8 cellular contexts compared by ENCODE assay signal in genomic region chr7:155644971-155645509, GRCh38. TPM values are rescaled to one million over a fixed set of nuclear protein-coding genes. Genes with fewer than 3 reads are reported as not detected.
DNase-seq lines count a peak whose midpoint lies in the region; ATAC-seq and TF ChIP-seq lines count a peak whose summit lies in the region.

No MANE protein-coding gene starts in this region.

- H3K27ac ChIP-seq in SK-N-SH (ENCODE audit: low read depth in 2 of 2, low read length in 1 of 2) (peak overlapping the region; percentile 80 to 97), smooth muscle cell (ENCODE audit: low read depth) (peak overlapping the region; percentile 97)

- H3K4me1 ChIP-seq in SK-N-SH (ENCODE audit: control insufficient read depth in 1 of 2, insufficient read depth in 2 of 2, low read depth in 1 of 2, low read length in 1 of 2) (peaks cover 12 to 19% of the 10 kb centered on the region in 2 experiments; a peak in 3 of 4 replicates), smooth muscle cell (ENCODE audit: low read depth) (peaks cover 11% of the 10 kb centered on the region)

- H4K20me1 ChIP-seq in SK-N-SH (ENCODE audit: insufficient read depth) (peaks cover 21% of the 10 kb centered on the region), smooth muscle cell (ENCODE audit: low read depth) (peaks cover 44% of the 10 kb centered on the region)

- TF ChIP-seq RAD21 in SK-N-SH (IDR thresholded peaks at IDR 0.05; ENCODE audit: low read length), result no peak

- H3K4me2 ChIP-seq in SK-N-SH (peak overlapping the region; percentile 90), smooth muscle cell (peak overlapping the region; percentile 96)

- TF ChIP-seq EP300 in SK-N-SH (IDR thresholded peaks at IDR 0.05; ENCODE audit: borderline replicate concordance in 1 of 2, low read depth in 1 of 2, low read length in 1 of 2), result no peak

- POLR2A ChIA-PET in SK-N-SH (lab: Yijun Ruan, JAX), result no interaction called here

- H3K27me3 ChIP-seq in SK-N-SH (ENCODE audit: insufficient read depth), result no peaks in the 10 kb centered on the region
- H3K27me3 ChIP-seq in smooth muscle cell (ENCODE audit: low read depth), result no peaks in the 10 kb centered on the region

- CTCF ChIA-PET in SK-N-SH (lab: Yijun Ruan, JAX), result interaction anchor here (1.3 to 1.8 kb wide), 2 partner anchors 11 to 46 kb away, joined by 4 to 6 read pairs; no protein-coding TSS in a partner anchor

- no peaks in the 10 kb centered on the region for H3K9me2 ChIP-seq in SK-N-SH

- H3K9ac ChIP-seq in SK-N-SH (peak overlapping the region; percentile 98), smooth muscle cell (ENCODE audit: low read depth) (peak overlapping the region; percentile 99)

- TF ChIP-seq CTCF in SK-N-SH (IDR thresholded peaks at IDR 0.05) (peak; percentile 26; the same call in 1 of the 2 replicates), astrocyte of the spinal cord (IDR thresholded peaks at IDR 0.05; ENCODE audit: low read depth, low read length) (no peak), smooth muscle cell (IDR thresholded peaks at IDR 0.05; ENCODE audit: borderline replicate concordance, insufficient read depth, poor library complexity, severe bottlenecking) (no peak)

- in situ Hi-C loops in astrocyte of the spinal cord (cut with HindIII; ENCODE audit: low sequenced_read_pairs), result no loop called here

- DNase-seq in COLO668 (lab: John Stamatoyannopoulos, UW; ENCODE audit: unreplicated experiment) (peak; percentile 39), SK-N-SH (peak; percentile 80), astrocyte of the spinal cord (ENCODE audit: low read depth, low spot score) (peak; percentile 28), smooth muscle cell (lab: John Stamatoyannopoulos, UW; ENCODE audit: unreplicated experiment) (no peak), foreskin melanocyte (no peak)

- peaks cover 24% of the 10 kb centered on the region for H3K9me3 ChIP-seq in SK-N-SH
- H3K9me3 ChIP-seq in iPS-18c (ENCODE audit: control insufficient read depth, insufficient read depth, low read length), result no peaks in the 10 kb centered on the region
- H3K9me3 ChIP-seq in smooth muscle cell (replicated peaks; ENCODE audit: low read depth), result peaks cover 5% of the 10 kb centered on the region

- H3K4me3 ChIP-seq in SK-N-SH (ENCODE audit: low read depth in 2 of 2, low read length in 1 of 2), result peak overlapping the region; percentile 71 to 95
- H3K4me3 ChIP-seq in astrocyte of the spinal cord (ENCODE audit: low read depth, low read length), result peak overlapping the region; percentile 62
- H3K4me3 ChIP-seq in iPS-18c (ENCODE audit: insufficient read depth, low read depth, low read length), result peak overlapping the region; percentile 97
- peak overlapping the region; percentile 100 for H3K4me3 ChIP-seq in smooth muscle cell

- H3K79me2 ChIP-seq in SK-N-SH (ENCODE audit: insufficient read depth) (peaks cover 62% of the 10 kb centered on the region), smooth muscle cell (ENCODE audit: low read depth) (peaks cover 55% of the 10 kb centered on the region)

- WGBS in SK-N-SH (ENCODE audit: low lambda C conversion rate), result 1% methylated on average over 21 of the region's 22 CpGs
- WGBS in smooth muscle cell (ENCODE audit: low lambda C conversion rate), result 1% methylated on average over 22 of the region's 22 CpGs

- ATAC-seq in GM19463 (IDR thresholded peaks at IDR 0.05; ENCODE audit: unreplicated experiment) (peak; percentile 29), HG03521 (IDR thresholded peaks at IDR 0.05; ENCODE audit: unreplicated experiment) (peak; percentile 22)

- H2AFZ ChIP-seq in SK-N-SH (ENCODE audit: low read depth) (peak overlapping the region; percentile 95), smooth muscle cell (ENCODE audit: low read depth) (peak overlapping the region; percentile 95)

- peaks cover 6% of the 10 kb centered on the region for H3F3A ChIP-seq in SK-N-SH (replicated peaks; ENCODE audit: insufficient read depth)
- H3F3A ChIP-seq in smooth muscle cell (ENCODE audit: low read depth), result no peaks in the 10 kb centered on the region

- H3K36me3 ChIP-seq in SK-N-SH (replicated peaks in 1 of 2; ENCODE audit: control insufficient read depth in 1 of 2, insufficient read depth in 2 of 2, low read length in 1 of 2), result peaks cover 34 to 66% of the 10 kb centered on the region in 2 experiments
- no peaks in the 10 kb centered on the region for H3K36me3 ChIP-seq in smooth muscle cell (ENCODE audit: low read depth)

TF ChIP-seq in SK-N-SH, 30 proteins besides CTCF, POLR2A, EP300 and RAD21:
- TF ChIP-seq TAF1 (IDR thresholded peaks at IDR 0.05; ENCODE audit: borderline replicate concordance, low read depth, low read length) (peak; percentile 24; the same call in 1 of the 2 replicates), TEAD4 (IDR thresholded peaks at IDR 0.05; ENCODE audit: borderline replicate concordance, insufficient read depth) (no peak; the same call in 1 of the 2 replicates)

RNA-seq across cellular contexts. Expression of gene RBM33, which starts 0.6 kb away (rescaled TPM):
- 11.8 and 13.8 TPM in 2 replicates for polyA plus RNA-seq in SK-N-SH (2012; rRNA removed)
- 6.8 and 7.4 TPM in 2 replicates for polyA plus RNA-seq in SK-N-SH (2012; cell fraction: cytosol; rRNA removed)
- polyA plus RNA-seq in SK-N-SH (2012; cell fraction: nucleus; rRNA removed), result 81.1 and 97.7 TPM in 2 replicates
- total RNA-seq in smooth muscle cell, result 16.2 and 22.5 TPM in 2 replicates
- 25.3 and 45.7 TPM in 2 replicates for polyA plus RNA-seq in smooth muscle cell

Comparison
In these comparisons a context has a peak if more than half of its experiments do, and no peak if none do; other contexts are left out.
1. DNase-seq: peak in COLO668 (single experiment), SK-N-SH (single experiment) and astrocyte of the spinal cord (single experiment); none in smooth muscle cell (single experiment) and foreskin melanocyte (single experiment).
2. Peak in every context shown above with its lines, with median percentiles within 50 percentile points of each other: H3K4me3 ChIP-seq.